Comparison of ENCODE assay signal across 1 cellular context in genomic region chr1:109508873-109509175, GRCh38.
TF ChIP-seq lines count a peak whose summit lies in the region.

No MANE protein-coding gene starts in this region.

TF ChIP-seq in SK-N-SH treated with all-trans-retinoic acid at 6 μM for 48 hours, 23 proteins besides CTCF, POLR2A, EP300 and RAD21 (continued from another document):
- TF ChIP-seq CSRNP3 (CRISPR knock-in tag; IDR thresholded peaks at IDR 0.05): no peak
- TF ChIP-seq ZNF70 (CRISPR knock-in tag; IDR thresholded peaks at IDR 0.05): no peak
- no peak for TF ChIP-seq TCF4 (CRISPR knock-in tag; IDR thresholded peaks at IDR 0.05; ENCODE audit: borderline replicate concordance)
- TF ChIP-seq POU6F1 (CRISPR knock-in tag; IDR thresholded peaks at IDR 0.05; ENCODE audit: borderline replicate concordance, low read depth): no peak
- no peak for TF ChIP-seq TOX (CRISPR knock-in tag; IDR thresholded peaks at IDR 0.05; ENCODE audit: borderline replicate concordance)
